Comparison of ENCODE assay signal across 14 cellular contexts in genomic region chr15:63597821-63598220, GRCh38. TPM values are rescaled to one million over a fixed set of nuclear protein-coding genes. Genes with fewer than 3 reads are reported as not detected.
A peak's percentile ranks its signal among the peaks of the same experiment; 100 is the strongest.
DNase-seq lines count a peak whose midpoint lies in the region; ATAC-seq, FAIRE-seq and TF ChIP-seq lines count a peak whose summit lies in the region.
"Had no signal": no experiment of that assay in that cellular context is flagged by ENCODE, and none has a peak within 500 bp of the region (broad histone marks: within the 10 kb centered on the region; RNA-seq: fewer than 3 reads in every experiment).

No MANE protein-coding gene starts in this region.

- peak overlapping the region; percentile 99; the same call in 1 of the 2 replicates for H3K4me2 ChIP-seq in HepG2 (ENCODE audit: low read depth, low read length)
- H3K4me2 ChIP-seq in hepatocyte: no peak overlapping the region

- no peak overlapping the region for H3K9ac ChIP-seq in HepG2 (ENCODE audit: insufficient read depth, low read depth, low read length)
- H3K9ac ChIP-seq: BLaER1 treated with 17β-estradiol and CSF1 and Interleukin-3, amounts not matched to agents 10 nM and 100 nM had no signal

- no peaks in the 10 kb centered on the region; a peak in 1 of 5 replicates for H3K27me3 ChIP-seq in HepG2 (ENCODE audit: control insufficient read depth in 1 of 2, insufficient read depth in 2 of 2, low read length in 2 of 2)
- no peaks in the 10 kb centered on the region for H3K27me3 ChIP-seq in right lobe of liver
- H3K27me3 ChIP-seq in hepatocyte: no peaks in the 10 kb centered on the region
- H3K27me3 ChIP-seq in gastrocnemius medialis: no peaks in the 10 kb centered on the region
- H3K27me3 ChIP-seq: BLaER1 treated with 17β-estradiol and CSF1 and Interleukin-3, amounts not matched to agents 10 nM and 100 nM had no signal

- H3K9me3 ChIP-seq in HepG2 (ENCODE audit: low read length) (no peaks in the 10 kb centered on the region), right lobe of liver (no peaks in the 10 kb centered on the region), hepatocyte (ENCODE audit: low read depth) (no peaks in the 10 kb centered on the region), gastrocnemius medialis (no peaks in the 10 kb centered on the region)
- H3K9me3 ChIP-seq: BLaER1 treated with 17β-estradiol and CSF1 and Interleukin-3, amounts not matched to agents 10 nM and 100 nM had no signal

- DNase-seq in HepG2 (ENCODE audit: low spot score) (no peak), right lobe of liver (no peak), hepatocyte (ENCODE audit: low spot score) (no peak), gastrocnemius medialis (no peak), T-cell (no peak), NCI-H748 (lab: John Stamatoyannopoulos, UW; ENCODE audit: unreplicated experiment) (no peak), GM19239 (ENCODE audit: insufficient read length, low spot score) (no peak)
- DNase-seq: activated CD8-positive, alpha-beta memory T cell treated with anti-CD3 and anti-CD28 coated beads, Interleukin-2, amount 50 U/mL, for 48 hours; HFFc6; immature natural killer cell; nephron progenitor cell had no signal

- H4K20me1 ChIP-seq in HepG2 (ENCODE audit: insufficient read depth, low read length) (no peaks in the 10 kb centered on the region), hepatocyte (ENCODE audit: insufficient read depth, poor library complexity, severe bottlenecking) (no peaks in the 10 kb centered on the region)

- 71% methylated on average over 3 of the region's 6 CpGs for WGBS in HepG2 (ENCODE audit: low lambda C conversion rate)
- 90% methylated on average over 2 of the region's 6 CpGs for WGBS in right lobe of liver (ENCODE audit: insufficient coverage, low coverage, low lambda C conversion rate, missing lambda C conversion rate)
- 64% methylated on average over 6 of the region's 6 CpGs for WGBS in hepatocyte (ENCODE audit: low lambda C conversion rate, missing lambda C conversion rate)

- TF ChIP-seq POLR2A in HepG2 (IDR thresholded peaks at IDR 0.05; ENCODE audit: insufficient read depth in 1 of 2, low read depth in 2 of 2, low read length in 2 of 2): no peak
- TF ChIP-seq POLR2A in right lobe of liver (IDR thresholded peaks at IDR 0.05): no peak
- TF ChIP-seq POLR2A in gastrocnemius medialis (IDR thresholded peaks at IDR 0.05): no peak

- no peak overlapping the region for H3K27ac ChIP-seq in HepG2 (ENCODE audit: extremely low read length, insufficient read depth, low read length)
- H3K27ac ChIP-seq in right lobe of liver: no peak overlapping the region
- H3K27ac ChIP-seq in hepatocyte: peak overlapping the region; percentile 74
- peak overlapping the region; percentile 89 to 96 (median 96) for H3K27ac ChIP-seq in gastrocnemius medialis

- peaks cover 2 to 5% of the 10 kb centered on the region in 2 experiments; a peak in 3 of 5 replicates for H3K36me3 ChIP-seq in HepG2 (replicated peaks in 1 of 2; ENCODE audit: control insufficient read depth in 1 of 2, insufficient read depth in 2 of 2, low read length in 2 of 2)
- H3K36me3 ChIP-seq in right lobe of liver: peaks cover 0 to 13% (median 1%) of the 10 kb centered on the region in 4 donors
- no peaks in the 10 kb centered on the region for H3K36me3 ChIP-seq in hepatocyte (replicated peaks; ENCODE audit: insufficient read depth, low read depth)
- no peaks in the 10 kb centered on the region for H3K36me3 ChIP-seq in gastrocnemius medialis

- in situ Hi-C loops in HepG2 (cut with HindIII; ENCODE audit: extremely low pct_ligation_motif_present, low pct_unique_long_range_greater_than_20kb) (no loop called here), gastrocnemius medialis (cut with MboI; ENCODE audit: low sequenced_read_pairs in 4 of 4) (loop anchor here in 3 of 4 donors (10.0 to 25.0 kb wide), 3 partner anchors 113 to 311 kb away; partner anchors contain the start of gene APH1B (in 1 of the 3))

- no peaks in the 10 kb centered on the region for H3K9me2 ChIP-seq in hepatocyte (replicated peaks; ENCODE audit: insufficient read depth)

- ATAC-seq in HepG2 (no peak), right lobe of liver (no peak), gastrocnemius medialis (no peak), HG02840 (IDR thresholded peaks at IDR 0.05; ENCODE audit: low FRiP score, unreplicated experiment) (no peak), T-cell (replicated peaks in 1 of 4) (no peak)
- ATAC-seq: GM12878 had no signal

- TF ChIP-seq CTCF in HepG2 (CRISPR knock-in tag; IDR thresholded peaks at IDR 0.05) (no peak), right lobe of liver (IDR thresholded peaks at IDR 0.05) (no peak), hepatocyte (IDR thresholded peaks at IDR 0.05; ENCODE audit: poor library complexity) (no peak), gastrocnemius medialis (IDR thresholded peaks at IDR 0.05 in 4 of 5, conservative IDR thresholded peaks at IDR 0.05 in 1 of 5) (no peak)

- H3K79me2 ChIP-seq in HepG2 (ENCODE audit: insufficient read depth, low read length) (no peaks in the 10 kb centered on the region), hepatocyte (no peaks in the 10 kb centered on the region)

- H3K27ac Mint-ChIP-seq in T-cell: peak overlapping the region in 1 of 2 donors; percentile 34
- H3K27ac Mint-ChIP-seq: HFFc6 had no signal

- H3K4me3 ChIP-seq in HepG2 (replicated peaks in 1 of 3; ENCODE audit: insufficient read depth in 1 of 3, low read depth in 2 of 3, low read length in 3 of 3) (no peak overlapping the region), right lobe of liver (no peak overlapping the region), hepatocyte (no peak overlapping the region), gastrocnemius medialis (peak overlapping the region; percentile 29 to 44 (median 38))
- H3K4me3 ChIP-seq: BLaER1 treated with 17β-estradiol and CSF1 and Interleukin-3, amounts not matched to agents 10 nM and 100 nM; GM12878 had no signal

- intact Hi-C loops in HepG2 (cut with micrococcal nuclease; ENCODE audit: unreplicated experiment) (loop anchor here (5.0 kb wide), 2 partner anchors 131 to 306 kb away; no protein-coding TSS in a partner anchor), right lobe of liver (cut with DNase I) (no loop called here), gastrocnemius medialis (cut with DNase I; ENCODE audit: low total_unique reads) (loop anchor here (5.0 to 10.0 kb wide), 2 partner anchors 111 to 313 kb away; no protein-coding TSS in a partner anchor)

- TF ChIP-seq EP300 in HepG2 (IDR thresholded peaks at IDR 0.05; ENCODE audit: low read depth in 2 of 2, low read length in 2 of 2) (no peak), HepG2 (CRISPR knock-in tag; IDR thresholded peaks at IDR 0.05; ENCODE audit: borderline replicate concordance) (no peak)

- FAIRE-seq in HepG2 (lab: Jason Lieb, UNC): no peak
- no peak for FAIRE-seq in GM19239 (lab: Jason Lieb, UNC)
- FAIRE-seq: GM12878 had no signal

- POLR2A ChIA-PET in HepG2 (lab: Yijun Ruan, JAX): interaction anchor here (1.4 to 4.3 kb wide), 2 partner anchors 93 to 565 kb away, joined by 4 to 31 read pairs; partner anchors contain the start of genes PPIB and USP3
- POLR2A ChIA-PET in T-cell (lab: Charles Lee): interaction anchor here in 1 of 2 donors (1.3 kb wide), 1 partner anchor 116 kb away, joined by 3 read pairs; no protein-coding TSS in a partner anchor

- CTCF ChIA-PET in HepG2 (lab: Yijun Ruan, JAX; ENCODE audit: low intra/inter-chr PET ratio, low total read pairs) (no interaction called here), T-cell (lab: Charles Lee) (interaction anchor here (0.6 to 1.0 kb wide), 2 partner anchors 131 to 1529 kb away, joined by 3 to 4 read pairs; no protein-coding TSS in a partner anchor)

- H2AFZ ChIP-seq in HepG2 (ENCODE audit: low read length) (no peak overlapping the region), hepatocyte (no peak overlapping the region)

- H3K27me3 Mint-ChIP-seq in T-cell: no peaks in the 10 kb centered on the region

- no peak for TF ChIP-seq RAD21 in HepG2 (CRISPR knock-in tag; IDR thresholded peaks at IDR 0.05)

- peaks cover 41% of the 10 kb centered on the region for H3K4me1 ChIP-seq in HepG2 (ENCODE audit: insufficient read depth, low read length)
- H3K4me1 ChIP-seq in right lobe of liver: peaks cover 0 to 10% (median 0%) of the 10 kb centered on the region in 4 donors
- peaks cover 41% of the 10 kb centered on the region for H3K4me1 ChIP-seq in hepatocyte (ENCODE audit: insufficient read depth)
- H3K4me1 ChIP-seq in gastrocnemius medialis: peaks cover 62 to 67% of the 10 kb centered on the region in 2 donors

- H3K9me3 Mint-ChIP-seq in T-cell: no peaks in the 10 kb centered on the region
- H3K9me3 Mint-ChIP-seq: HFFc6, immature natural killer cell, nephron progenitor cell had no signal

- no TSS peak for BruUV-seq in HepG2 (replicated peaks; lab: Mats Ljungman, UMichigan)

- peaks cover 63 to 75% (median 72%) of the 10 kb centered on the region in 3 donors for H3K4me1 Mint-ChIP-seq in T-cell

- H3K4me3 Mint-ChIP-seq in T-cell: no peak overlapping the region

- peaks cover 12% of the 10 kb centered on the region for H3K36me3 Mint-ChIP-seq in T-cell

RNA-seq across cellular contexts. Expression of gene FBXL22, which starts 0.6 kb away (rescaled TPM):
- total RNA-seq in HepG2 (2016; rRNA removed; fragmentation: Illumina TruSeq; extraction: Trizol): 0.20 and 0.33 TPM in 2 replicates
- 0.44 and 0.71 TPM in 2 replicates for total RNA-seq in HepG2 (2016; cell fraction: cytosol; rRNA removed; fragmentation: Illumina TruSeq; extraction: Trizol; ENCODE audit: low read depth)
- 0.19 and 0.50 TPM in 2 replicates for total RNA-seq in HepG2 (2016; cell fraction: insoluble cytoplasmic fraction; rRNA removed; fragmentation: Illumina TruSeq; extraction: Trizol)
- total RNA-seq in HepG2 (2016; cell fraction: membrane; rRNA removed; fragmentation: Illumina TruSeq; extraction: Trizol): 0.52 and 0.59 TPM in 2 replicates
- total RNA-seq in HepG2 (2016; cell fraction: nucleus; rRNA removed; fragmentation: Illumina TruSeq; extraction: Trizol): 0.47 and 1.1 TPM in 2 replicates
- 0.09 and 0.15 TPM in 2 replicates for polyA plus RNA-seq in HepG2 (2011; rRNA removed)
- polyA plus RNA-seq in HepG2 (2011; cell fraction: cytosol; rRNA removed): 0.18 and 0.27 TPM in 2 replicates
- polyA plus RNA-seq in HepG2 (2011; cell fraction: nucleus; rRNA removed): 0.43 and 0.68 TPM in 2 replicates
- polyA plus RNA-seq in HepG2 (2012): 0.17 and 0.48 TPM in 2 replicates
- polyA plus RNA-seq in HepG2 (2016; cell fraction: cytosol; fragmentation: Illumina TruSeq; extraction: Trizol; ENCODE audit: low read depth): 0.26 and 0.31 TPM in 2 replicates
- 0.45 and 0.47 TPM in 2 replicates for polyA plus RNA-seq in HepG2 (2016; cell fraction: insoluble cytoplasmic fraction; fragmentation: Illumina TruSeq; extraction: Trizol; ENCODE audit: low read depth)
- polyA plus RNA-seq in HepG2 (2016; cell fraction: membrane; fragmentation: Illumina TruSeq; extraction: Trizol; ENCODE audit: low read depth): 0.47 and 0.55 TPM in 2 replicates
- polyA plus RNA-seq in HepG2 (2016; cell fraction: nucleus; fragmentation: Illumina TruSeq; extraction: Trizol; ENCODE audit: insufficient read depth, low read depth): 0.40 and 1.6 TPM in 2 replicates
- 0.54 and 0.63 TPM in 2 replicates for polyA minus RNA-seq in HepG2 (2011; rRNA and poly(A)+ RNA removed; ENCODE audit: low replicate concordance)
- polyA minus RNA-seq in HepG2 (2011; cell fraction: cytosol; rRNA and poly(A)+ RNA removed): not detected in 2 replicates
- polyA minus RNA-seq in HepG2 (2011; cell fraction: nucleus; rRNA and poly(A)+ RNA removed): 0.99 and 1.2 TPM in 2 replicates
- under 1 TPM in 4 of 6 experiments, not detected in 2; 0.26 to 0.56 (median 0.44) TPM for total RNA-seq in right lobe of liver
- 0.60 and 0.76 TPM in 2 replicates for total RNA-seq in hepatocyte
- 1.3 and 1.4 TPM in 2 replicates for polyA plus RNA-seq in hepatocyte
- under 1 TPM in 3 of 4 donors, not detected in 1; 0.36 to 0.89 (median 0.68) TPM for total RNA-seq in gastrocnemius medialis
- total RNA-seq in T-cell: 1 to 10 TPM in 4 of 5 donors, under 1 TPM in 1; 0.75 to 2.0 (median 1.5) TPM

Comparison
In these comparisons a context has a peak if more than half of its experiments do, and no peak if none do; other contexts are left out.
1. intact Hi-C loops: an anchor here in HepG2 (5.0 kb wide) and gastrocnemius medialis (5.0 to 10.0 kb wide); none called in right lobe of liver.
2. H3K27ac ChIP-seq: peak in hepatocyte (single experiment) and gastrocnemius medialis (4 of 4); none in HepG2 (single experiment) and right lobe of liver (0 of 3).
3. H3K4me3 ChIP-seq: peak in gastrocnemius medialis (4 of 4); none in HepG2 (0 of 3), right lobe of liver (0 of 3) and hepatocyte (single experiment).